ENCODE assay signal across 17 cellular contexts in genomic region chr13:74173822-74174221, GRCh38. TPM values are rescaled to one million over a fixed set of nuclear protein-coding genes. Genes with fewer than 3 reads are reported as not detected.
DNase-seq lines count a peak whose midpoint lies in the region; ATAC-seq and TF ChIP-seq lines count a peak whose summit lies in the region.
"Had no signal": no experiment of that assay in that cellular context is flagged by ENCODE, and none has a peak within 500 bp of the region (broad histone marks: within the 10 kb centered on the region; RNA-seq: fewer than 3 reads in every experiment).

No MANE protein-coding gene starts in this region.

- TF ChIP-seq CTCF in gastrocnemius medialis (IDR thresholded peaks at IDR 0.05 in 4 of 5, conservative IDR thresholded peaks at IDR 0.05 in 1 of 5) = no peak

- no peak overlapping the region for H3K4me3 ChIP-seq in gastrocnemius medialis
- H3K4me3 ChIP-seq: A549; BLaER1 treated with 17β-estradiol and CSF1 and Interleukin-3, amounts not matched to agents 10 nM and 100 nM had no signal

- no peaks in the 10 kb centered on the region for H3K36me3 ChIP-seq in gastrocnemius medialis
- H3K36me3 ChIP-seq: BLaER1 treated with 17β-estradiol and CSF1 and Interleukin-3, amounts not matched to agents 10 nM and 100 nM had no signal

- ATAC-seq in left ventricle myocardium superior = peak; percentile 40
- ATAC-seq in gastrocnemius medialis = peak; percentile 84 to 85
- no peak for ATAC-seq in activated T-cell treated with anti-CD3 and anti-CD28 coated beads, Interleukin-2, amount 50 U/mL, for 4 hours
- ATAC-seq in HG03108 (IDR thresholded peaks at IDR 0.05; ENCODE audit: unreplicated experiment) = no peak
- ATAC-seq: A549; CD8-positive, alpha-beta T cell had no signal

- TF ChIP-seq POLR2A in gastrocnemius medialis (IDR thresholded peaks at IDR 0.05) = no peak

- DNase-seq in left ventricle myocardium superior (no peak), cardiac septum (ENCODE audit: low spot score) (no peak), gastrocnemius medialis (no peak)
- no peak for DNase-seq in activated T-cell treated with anti-CD3 and anti-CD28 coated beads, Interleukin-2, amount 50 U/mL, for 4 hours
- DNase-seq: AML-193; Caco-2; Calu3; CD4-positive, alpha-beta T cell; CD8-positive, alpha-beta T cell; DMS79 treated with DMSO at 0.1 percent for 48 hours; GF-D8 had no signal

- H3K27ac ChIP-seq in gastrocnemius medialis = peak overlapping the region; percentile 19 to 74 (median 64)
- H3K27ac ChIP-seq: 22Rv1; A549; BLaER1 treated with 17β-estradiol and CSF1 and Interleukin-3, amounts not matched to agents 10 nM and 100 nM; C4-2B had no signal

- no peaks in the 10 kb centered on the region for H3K27me3 ChIP-seq in gastrocnemius medialis
- H3K27me3 ChIP-seq: BLaER1 treated with 17β-estradiol and CSF1 and Interleukin-3, amounts not matched to agents 10 nM and 100 nM had no signal

- H3K4me1 Mint-ChIP-seq in activated T-cell treated with anti-CD3 and anti-CD28 coated beads, Interleukin-2, amount 50 U/mL, for 4 hours (ENCODE audit: low read depth) = peaks cover 8% of the 10 kb centered on the region
- H3K4me1 Mint-ChIP-seq: B cell had no signal

- H3K4me3 Mint-ChIP-seq in activated T-cell treated with anti-CD3 and anti-CD28 coated beads, Interleukin-2, amount 50 U/mL, for 4 hours = no peak overlapping the region
- H3K4me3 Mint-ChIP-seq: B cell; CD4-positive, alpha-beta T cell; CD8-positive, alpha-beta T cell had no signal

- peaks cover 2% of the 10 kb centered on the region for H3K27me3 Mint-ChIP-seq in activated T-cell treated with anti-CD3 and anti-CD28 coated beads, Interleukin-2, amount 50 U/mL, for 4 hours (ENCODE audit: low read depth)
- H3K27me3 Mint-ChIP-seq: CD4-positive, alpha-beta T cell had no signal

- peaks cover 11 to 26% of the 10 kb centered on the region in 2 donors for H3K4me1 ChIP-seq in gastrocnemius medialis
- H3K4me1 ChIP-seq: A549; BLaER1 treated with 17β-estradiol and CSF1 and Interleukin-3, amounts not matched to agents 10 nM and 100 nM; Caco-2 had no signal

- in situ Hi-C loops in gastrocnemius medialis (cut with MboI; ENCODE audit: low sequenced_read_pairs in 4 of 4) = no loop called here

- H3K36me3 Mint-ChIP-seq in activated T-cell treated with anti-CD3 and anti-CD28 coated beads, Interleukin-2, amount 50 U/mL, for 4 hours (ENCODE audit: insufficient read depth) = no peaks in the 10 kb centered on the region
- H3K36me3 Mint-ChIP-seq: CD8-positive, alpha-beta T cell had no signal

- intact Hi-C loops in left ventricle myocardium superior (cut with micrococcal nuclease) = no loop called here
- intact Hi-C loops in cardiac septum (cut with DNase I) = no loop called here
- intact Hi-C loops in gastrocnemius medialis (cut with DNase I; ENCODE audit: low total_unique reads) = no loop called here

- no peaks in the 10 kb centered on the region for H3K9me3 ChIP-seq in gastrocnemius medialis
- H3K9me3 ChIP-seq: A549; BLaER1 treated with 17β-estradiol and CSF1 and Interleukin-3, amounts not matched to agents 10 nM and 100 nM; Caco-2 had no signal

- H3K9me3 Mint-ChIP-seq in activated T-cell treated with anti-CD3 and anti-CD28 coated beads, Interleukin-2, amount 50 U/mL, for 4 hours = no peaks in the 10 kb centered on the region
- H3K9me3 Mint-ChIP-seq: CD4-positive, alpha-beta T cell; CD8-positive, alpha-beta T cell had no signal

RNA-seq across cellular contexts. Expression of gene KLF12, which starts 39.6 kb away (rescaled TPM):
- total RNA-seq in left ventricle myocardium superior (17.4 TPM), cardiac septum (17.1 TPM), gastrocnemius medialis (1 to 10 TPM; 3.2 to 7.6 (median 5.7) TPM)
- total RNA-seq in activated T-cell treated with anti-CD3 and anti-CD28 coated beads, Interleukin-2, amount 50 U/mL, for 4 hours = 10 to 100 TPM in 2 of 3 donors, 1 to 10 TPM in 1; 7.4 to 12.3 (median 10.5) TPM

Comparison
In these comparisons a context has a peak if more than half of its experiments do, and no peak if none do; other contexts are left out.
1. ATAC-seq: peak in left ventricle myocardium superior (single experiment) and gastrocnemius medialis (2 of 2); none in activated T-cell treated with anti-CD3 and anti-CD28 coated beads, Interleukin-2, amount 50 U/mL, for 4 hours (0 of 2) and HG03108 (single experiment).